Comparison of ENCODE assay signal across 1 cellular context in genomic region chr6:18020545-18020944, GRCh38.
TF ChIP-seq lines count a peak whose summit lies in the region.

No MANE protein-coding gene starts in this region.

TF ChIP-seq in K562, 482 proteins besides CTCF, POLR2A, EP300 and RAD21:
- TF ChIP-seq NFYB (IDR thresholded peaks at IDR 0.05; ENCODE audit: extremely low read depth, insufficient read length) (peak; percentile 57), C11orf30 (IDR thresholded peaks at IDR 0.05; ENCODE audit: low read depth) (peak; percentile 4; the same call in 1 of the 2 replicates), RBM25 (IDR thresholded peaks at IDR 0.05; ENCODE audit: low read depth, low read length, severe bottlenecking) (peak; percentile 12)
